In genomic region chr22:30308518-30309230, GRCh38 we compare ENCODE assay signal across 8 cellular contexts. TPM values are rescaled to one million over a fixed set of nuclear protein-coding genes. Genes with fewer than 3 reads are reported as not detected.
DNase-seq lines count a peak whose midpoint lies in the region; ATAC-seq and TF ChIP-seq lines count a peak whose summit lies in the region.

No MANE protein-coding gene starts in this region.

- H3K36me3 Mint-ChIP-seq in CD8-positive, alpha-beta memory T cell = peaks cover 0 to 11% (median 6%) of the 10 kb centered on the region in 3 donors
- H3K36me3 Mint-ChIP-seq in activated CD8-positive, alpha-beta T cell treated with anti-CD3 and anti-CD28 coated beads, Interleukin-2, amount 10 ng/mL, durations not matched to agents 7 days and 5 days (ENCODE audit: low read depth) = peaks cover 53% of the 10 kb centered on the region
- no peaks in the 10 kb centered on the region for H3K36me3 Mint-ChIP-seq in WTC11

- no peak for DNase-seq in CD8-positive, alpha-beta memory T cell
- DNase-seq in HCEC 1CT (peak; percentile 78), myocyte (ENCODE audit: low read depth) (peak; percentile 48), NCI-H446 (lab: John Stamatoyannopoulos, UW) (no peak), WTC11 (ENCODE audit: low spot score) (no peak)
- DNase-seq in activated CD8-positive, alpha-beta T cell treated with anti-CD3 and anti-CD28 coated beads, Interleukin-2, amount 10 ng/mL, durations not matched to agents 7 days and 5 days = no peak

- peak overlapping the region; percentile 15 for H3K4me3 ChIP-seq in CD8-positive, alpha-beta memory T cell (ENCODE audit: low read length)

- H3K9me3 Mint-ChIP-seq in CD8-positive, alpha-beta memory T cell = no peaks in the 10 kb centered on the region
- no peaks in the 10 kb centered on the region for H3K9me3 Mint-ChIP-seq in activated CD8-positive, alpha-beta T cell treated with anti-CD3 and anti-CD28 coated beads, Interleukin-2, amount 10 ng/mL, durations not matched to agents 7 days and 5 days (ENCODE audit: insufficient read depth)
- H3K9me3 Mint-ChIP-seq in WTC11 = no peaks in the 10 kb centered on the region

- peak overlapping the region; percentile 78 to 99 (median 96) for H3K27ac Mint-ChIP-seq in CD8-positive, alpha-beta memory T cell
- H3K27ac Mint-ChIP-seq in activated CD8-positive, alpha-beta T cell treated with anti-CD3 and anti-CD28 coated beads, Interleukin-2, amount 10 ng/mL, durations not matched to agents 7 days and 5 days = peak overlapping the region; percentile 79
- H3K27ac Mint-ChIP-seq in WTC11 = no peak overlapping the region

- peaks cover 0 to 1% of the 10 kb centered on the region in 2 donors for H3K27me3 Mint-ChIP-seq in CD8-positive, alpha-beta memory T cell
- no peaks in the 10 kb centered on the region for H3K27me3 Mint-ChIP-seq in activated CD8-positive, alpha-beta T cell treated with anti-CD3 and anti-CD28 coated beads, Interleukin-2, amount 10 ng/mL, durations not matched to agents 7 days and 5 days (ENCODE audit: low read depth)
- no peaks in the 10 kb centered on the region for H3K27me3 Mint-ChIP-seq in WTC11 (ENCODE audit: low read depth)

- peak overlapping the region; percentile 51 to 75 (median 67) for H3K4me3 Mint-ChIP-seq in CD8-positive, alpha-beta memory T cell
- H3K4me3 Mint-ChIP-seq in activated CD8-positive, alpha-beta T cell treated with anti-CD3 and anti-CD28 coated beads, Interleukin-2, amount 10 ng/mL, durations not matched to agents 7 days and 5 days = peak overlapping the region; percentile 12
- H3K4me3 Mint-ChIP-seq in WTC11 = no peak overlapping the region

- peaks cover 3% of the 10 kb centered on the region for H3K36me3 ChIP-seq in CD8-positive, alpha-beta memory T cell (ENCODE audit: insufficient read depth, low read length)

- peaks cover 96 to 100% (median 98%) of the 10 kb centered on the region in 3 donors for H3K4me1 Mint-ChIP-seq in CD8-positive, alpha-beta memory T cell
- peaks cover 97% of the 10 kb centered on the region for H3K4me1 Mint-ChIP-seq in activated CD8-positive, alpha-beta T cell treated with anti-CD3 and anti-CD28 coated beads, Interleukin-2, amount 10 ng/mL, durations not matched to agents 7 days and 5 days (ENCODE audit: low read depth)
- H3K4me1 Mint-ChIP-seq in WTC11 = peaks cover 10% of the 10 kb centered on the region

- no peaks in the 10 kb centered on the region for H3K27me3 ChIP-seq in CD8-positive, alpha-beta memory T cell (ENCODE audit: insufficient read depth, low read length, poor library complexity, severe bottlenecking)

- no peak for ATAC-seq in activated CD8-positive, alpha-beta T cell treated with anti-CD3 and anti-CD28 coated beads, Interleukin-2, amount 10 ng/mL, durations not matched to agents 7 days and 5 days
- ATAC-seq in WTC11 (no peak), GM18861 (IDR thresholded peaks at IDR 0.05; ENCODE audit: unreplicated experiment) (no peak), GM21390 (IDR thresholded peaks at IDR 0.05; ENCODE audit: unreplicated experiment) (no peak)

- CTCF ChIA-PET in CD8-positive, alpha-beta memory T cell (lab: Charles Lee) = interaction anchor here (3.3 to 8.6 kb wide), 3 partner anchors 12 to 18 kb away, joined by 10 to 98 read pairs (median 45); partner anchors contain the start of genes CASTOR1 and TBC1D10A
- CTCF ChIA-PET in activated CD8-positive, alpha-beta T cell treated with anti-CD3 and anti-CD28 coated beads, Interleukin-2, amount 10 ng/mL, durations not matched to agents 7 days and 5 days (lab: Charles Lee) = interaction anchor here (0.8 to 16.1 kb wide), 6 partner anchors 12 to 45 kb away, joined by 3 to 184 read pairs (median 4); partner anchors contain the start of genes CASTOR1 and TBC1D10A
- CTCF ChIA-PET in WTC11 (lab: Charles Lee) = interaction anchor here (1.0 kb wide), 1 partner anchor 21 kb away, joined by 3 read pairs; no protein-coding TSS in a partner anchor

- H3K27ac ChIP-seq in CD8-positive, alpha-beta memory T cell (ENCODE audit: low read depth, low read length) = no peak overlapping the region

- TF ChIP-seq CTCF in WTC11 (IDR thresholded peaks at IDR 0.05) = no peak

- POLR2A ChIA-PET in CD8-positive, alpha-beta memory T cell (lab: Charles Lee) = interaction anchor here (7.2 kb wide), 1 partner anchor 15 kb away, joined by 71 read pairs; the partner anchor contains the start of gene TBC1D10A
- POLR2A ChIA-PET in activated CD8-positive, alpha-beta T cell treated with anti-CD3 and anti-CD28 coated beads, Interleukin-2, amount 10 ng/mL, durations not matched to agents 7 days and 5 days (lab: Charles Lee) = interaction anchor here (1.2 to 9.7 kb wide), 2 partner anchors 16 to 115 kb away, joined by 3 to 101 read pairs; partner anchors contain the start of gene TBC1D10A
- POLR2A ChIA-PET in WTC11 (lab: Charles Lee) = no interaction called here

- peaks cover 99% of the 10 kb centered on the region for H3K4me1 ChIP-seq in CD8-positive, alpha-beta memory T cell (ENCODE audit: insufficient read depth, low read length)

- H3K9me3 ChIP-seq in CD8-positive, alpha-beta memory T cell (ENCODE audit: low read length) = no peaks in the 10 kb centered on the region

TF ChIP-seq in WTC11, 78 proteins besides CTCF, POLR2A, EP300 and RAD21:
- TF ChIP-seq NFE2L1 (CRISPR knock-in tag; IDR thresholded peaks at IDR 0.05) = no peak
- TF ChIP-seq E2F4 (CRISPR knock-in tag; IDR thresholded peaks at IDR 0.05; ENCODE audit: borderline replicate concordance, low read depth) = no peak
- no peak for TF ChIP-seq GABPB1 (CRISPR knock-in tag; IDR thresholded peaks at IDR 0.05)
- TF ChIP-seq EMX1 (CRISPR knock-in tag; IDR thresholded peaks at IDR 0.05) = no peak
- TF ChIP-seq PRDM15 (CRISPR knock-in tag; IDR thresholded peaks at IDR 0.05) = no peak
TF ChIP-seq in WTC11: peak in this region for 0.

RNA-seq across cellular contexts. Expression of gene TBC1D10A, which starts 18.1 kb away (rescaled TPM):
- total RNA-seq in CD8-positive, alpha-beta memory T cell = 10 to 100 TPM; 14.7 to 17.3 TPM
- polyA plus RNA-seq in CD8-positive, alpha-beta memory T cell = 55.2 TPM
- 10 to 100 TPM; 47.6 to 49.2 TPM for total RNA-seq in activated CD8-positive, alpha-beta T cell treated with anti-CD3 and anti-CD28 coated beads, Interleukin-2, amount 10 ng/mL, durations not matched to agents 7 days and 5 days
- total RNA-seq in myocyte = 18.1 and 19.8 TPM in 2 replicates
- 44.3 TPM for polyA plus RNA-seq in myocyte (2012)
- 7.5 to 11.1 TPM (median 9.6 TPM) in 3 replicates for total RNA-seq in WTC11 (2021)

RNA-seq across cellular contexts. Expression of gene CASTOR1, which starts 19.4 kb away (rescaled TPM):
- 1 to 10 TPM; 4.0 to 5.3 TPM for total RNA-seq in CD8-positive, alpha-beta memory T cell
- polyA plus RNA-seq in CD8-positive, alpha-beta memory T cell = 17.8 TPM
- total RNA-seq in activated CD8-positive, alpha-beta T cell treated with anti-CD3 and anti-CD28 coated beads, Interleukin-2, amount 10 ng/mL, durations not matched to agents 7 days and 5 days = 10 to 100 TPM; 24.5 to 25.4 TPM
- total RNA-seq in myocyte (11.3 and 13.3 TPM in 2 replicates), WTC11 (2021) (15.8 to 18.6 TPM (median 16.0 TPM) in 3 replicates)
- 30.2 TPM for polyA plus RNA-seq in myocyte (2012)

RNA-seq across cellular contexts. Expression of gene OSM, which starts 42.0 kb away (rescaled TPM):
- total RNA-seq in CD8-positive, alpha-beta memory T cell = 10 to 100 TPM; 18.9 to 20.7 TPM
- 16.4 TPM for polyA plus RNA-seq in CD8-positive, alpha-beta memory T cell
- 100 to 1,000 TPM; 135 to 140 TPM for total RNA-seq in activated CD8-positive, alpha-beta T cell treated with anti-CD3 and anti-CD28 coated beads, Interleukin-2, amount 10 ng/mL, durations not matched to agents 7 days and 5 days
- total RNA-seq in myocyte = not detected in 2 replicates
- polyA plus RNA-seq in myocyte (2012) = 0.08 TPM
- not detected in 3 replicates for total RNA-seq in WTC11 (2021)

RNA-seq across cellular contexts. Expression of gene SF3A1, which starts 48.0 kb away (rescaled TPM):
- total RNA-seq in CD8-positive, alpha-beta memory T cell = 100 to 1,000 TPM; 235 to 241 TPM
- 139 TPM for polyA plus RNA-seq in CD8-positive, alpha-beta memory T cell
- total RNA-seq in activated CD8-positive, alpha-beta T cell treated with anti-CD3 and anti-CD28 coated beads, Interleukin-2, amount 10 ng/mL, durations not matched to agents 7 days and 5 days = 100 to 1,000 TPM; 211 to 246 TPM
- total RNA-seq in myocyte (39.8 and 50.2 TPM in 2 replicates), WTC11 (2021) (214 to 272 TPM (median 227 TPM) in 3 replicates)
- 72.8 TPM for polyA plus RNA-seq in myocyte (2012)

RNA-seq across cellular contexts. Expression of gene CCDC157, which starts 48.1 kb away (rescaled TPM):
- 1 to 10 TPM; 2.7 to 2.9 TPM for total RNA-seq in CD8-positive, alpha-beta memory T cell
- 1.4 TPM for polyA plus RNA-seq in CD8-positive, alpha-beta memory T cell
- 1 to 10 TPM; 4.3 to 5.0 TPM for total RNA-seq in activated CD8-positive, alpha-beta T cell treated with anti-CD3 and anti-CD28 coated beads, Interleukin-2, amount 10 ng/mL, durations not matched to agents 7 days and 5 days
- 2.6 and 3.4 TPM in 2 replicates for total RNA-seq in myocyte
- 3.0 TPM for polyA plus RNA-seq in myocyte (2012)
- 3.8 to 6.5 TPM (median 4.2 TPM) in 3 replicates for total RNA-seq in WTC11 (2021)

Comparison
In these comparisons a context has a peak if more than half of its experiments do, and no peak if none do; other contexts are left out.
1. DNase-seq: peak in HCEC 1CT (single experiment) and myocyte (single experiment); none in CD8-positive, alpha-beta memory T cell (0 of 5), activated CD8-positive, alpha-beta T cell treated with anti-CD3 and anti-CD28 coated beads, Interleukin-2, amount 10 ng/mL, durations not matched to agents 7 days and 5 days (single experiment), NCI-H446 (0 of 2) and WTC11 (single experiment).
2. RNA of gene OSM, which starts 42.0 kb away (total RNA-seq): 135 to 140 TPM in activated CD8-positive, alpha-beta T cell treated with anti-CD3 and anti-CD28 coated beads, Interleukin-2, amount 10 ng/mL, durations not matched to agents 7 days and 5 days and 18.9 to 20.7 TPM in CD8-positive, alpha-beta memory T cell; not detected in myocyte and not detected in WTC11; every median in the first group is over 10 times any median in the second.